ENCODE assay signal across 8 cellular contexts in the genomic region with DNA sequence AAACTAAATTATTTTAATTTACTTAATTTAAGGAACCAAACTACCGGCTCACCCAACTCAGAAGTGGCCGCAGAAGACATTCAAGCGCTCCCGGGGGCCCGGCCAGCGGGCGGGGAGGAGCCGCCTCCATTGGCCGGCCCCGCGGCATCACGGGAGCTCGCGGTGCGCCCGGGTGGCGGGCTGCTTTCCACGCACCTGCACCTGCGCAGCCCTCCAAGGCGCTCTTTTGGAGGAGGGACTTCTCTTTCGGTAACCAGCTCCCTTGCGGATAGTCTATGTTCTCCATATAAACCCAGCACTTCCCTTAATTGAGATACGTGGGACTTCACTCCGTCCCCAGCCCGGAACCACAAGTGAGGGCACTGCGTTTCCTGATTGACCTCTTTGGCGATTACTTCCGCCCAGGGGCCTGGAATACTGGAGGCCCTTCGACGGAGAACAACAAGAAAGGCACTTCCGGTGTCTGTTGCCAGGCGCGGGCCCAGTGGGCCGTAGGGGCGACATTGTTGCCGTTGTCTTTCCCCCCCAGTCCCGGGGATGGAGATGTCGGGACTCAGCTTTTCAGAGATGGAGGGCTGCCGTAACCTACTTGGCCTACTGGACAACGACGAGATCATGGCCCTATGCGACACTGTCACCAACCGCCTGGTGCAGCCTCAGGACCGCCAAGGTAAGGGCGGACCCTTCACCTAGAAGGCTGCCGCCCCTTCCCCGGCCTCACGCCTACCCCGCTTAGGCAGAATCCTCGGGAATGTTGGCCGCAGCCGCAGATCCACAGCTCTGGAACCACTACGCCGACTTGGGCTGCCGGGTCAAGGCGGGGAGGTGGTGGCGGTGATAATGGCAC. TPM values are rescaled to one million over a fixed set of nuclear protein-coding genes. Genes with fewer than 3 reads are reported as not detected.
DNase-seq lines count a peak whose midpoint lies in the region; ATAC-seq and TF ChIP-seq lines count a peak whose summit lies in the region.

A gene (plus strand): TSS at position 444 of the 847 bp plus-strand sequence. CDS start 94 bp downstream, at position 538.

- H3K4me1 ChIP-seq in adrenal gland (replicated peaks in 1 of 2) = peaks cover 15 to 34% of the 10 kb centered on the region in 2 donors
- H3K4me1 ChIP-seq in heart right ventricle = peaks cover 0 to 44% (median 24%) of the 10 kb centered on the region in 9 donors

- H3K9me3 ChIP-seq in adrenal gland (replicated peaks in 1 of 3) = no peaks in the 10 kb centered on the region
- no peaks in the 10 kb centered on the region for H3K9me3 ChIP-seq in heart right ventricle

- POLR2A ChIA-PET in T-cell (lab: Charles Lee) = interaction anchor here (0.6 to 1.1 kb wide), 6 partner anchors 90 to 116 kb away, joined by 3 to 9 read pairs (median 4); a partner anchor contains a TSS

- CTCF ChIA-PET in T-cell (lab: Charles Lee) = interaction anchor here (0.6 to 2.0 kb wide), 10 partner anchors 30 to 799 kb away, joined by 3 to 13 read pairs (median 4); a partner anchor contains a TSS

- H3K27ac ChIP-seq in adrenal gland = peak within 1 kb of the TSS; percentile 81 to 97 (median 96)
- H3K27ac ChIP-seq in heart right ventricle = peak within 1 kb of the TSS; percentile 52 to 96 (median 93)

- peak within 1 kb of the TSS; percentile 99 for H3K27ac Mint-ChIP-seq in T-cell
- H3K27ac Mint-ChIP-seq in type B pancreatic cell = peak within 1 kb of the TSS; percentile 99

- ATAC-seq in HG02840 (IDR thresholded peaks at IDR 0.05; ENCODE audit: low FRiP score, unreplicated experiment) (peak; percentile 78), T-cell (replicated peaks in 1 of 4) (peak; percentile 94 to 97 (median 96)), heart right ventricle (peak; percentile 95 to 99 (median 98))

- intact Hi-C loops in adrenal gland (cut with DNase I) = no loop called here
- intact Hi-C loops in heart right ventricle (cut with DNase I) = loop anchor here in 4 of 10 donors (2.0 to 10.0 kb wide), 4 partner anchors 85 to 95 kb away; a partner anchor contains a TSS
- intact Hi-C loops in posterior cingulate gyrus (cut with DNase I) = loop anchor here (5.0 kb wide), 1 partner anchor 92 kb away; a partner anchor contains a TSS

- TF ChIP-seq POLR2A in adrenal gland (IDR thresholded peaks at IDR 0.05) = peak; percentile 16 to 49

- WGBS in adrenal gland, 4 donors = 0 to 1% (median 1%) methylated on average over 32 to 57 of the region's 57 CpGs
- WGBS in heart right ventricle, 2 donors = 0% methylated on average over 57 of the region's 57 CpGs

- in situ Hi-C loops in GM13976 (cut with MboI; ENCODE audit: low sequenced_read_pairs, unreplicated experiment) = no loop called here

- H3K27me3 Mint-ChIP-seq in T-cell = no peaks in the 10 kb centered on the region
- no peaks in the 10 kb centered on the region for H3K27me3 Mint-ChIP-seq in type B pancreatic cell

- H3K4me3 ChIP-seq in adrenal gland = peak within 1 kb of the TSS; percentile 18 to 98 (median 70)
- peak within 1 kb of the TSS; percentile 64 to 89 (median 82) for H3K4me3 ChIP-seq in heart right ventricle

- peak; percentile 87 for DNase-seq in GM13976 (ENCODE audit: low spot score)
- DNase-seq in NCI-H1436 (lab: John Stamatoyannopoulos, UW) = peak; percentile 63
- DNase-seq in T-cell = peak; percentile 64 to 85 (median 76)
- DNase-seq in adrenal gland = peak; percentile 83 to 95 (median 92)
- peak; percentile 85 to 88 for DNase-seq in heart right ventricle
- DNase-seq in posterior cingulate gyrus = peak; percentile 84 to 98 (median 89)
- peak; percentile 86 for DNase-seq in type B pancreatic cell (ENCODE audit: extremely low spot score, unreplicated experiment)

- H3K36me3 ChIP-seq in adrenal gland (replicated peaks in 1 of 2) (peaks cover 0 to 17% of the 10 kb centered on the region in 2 donors), heart right ventricle (peaks cover 0 to 19% (median 16%) of the 10 kb centered on the region in 9 donors)

- H3K4me1 Mint-ChIP-seq in T-cell = peaks cover 37 to 46% (median 45%) of the 10 kb centered on the region in 3 donors
- peaks cover 23% of the 10 kb centered on the region for H3K4me1 Mint-ChIP-seq in type B pancreatic cell (ENCODE audit: unreplicated experiment)

- H3K9me3 Mint-ChIP-seq in T-cell = no peaks in the 10 kb centered on the region
- no peaks in the 10 kb centered on the region for H3K9me3 Mint-ChIP-seq in type B pancreatic cell

- TF ChIP-seq CTCF in GM13976 (IDR thresholded peaks at IDR 0.05; ENCODE audit: borderline replicate concordance, control extremely low read depth, extremely low read depth, insufficient read depth, missing control alignments) = no peak
- TF ChIP-seq CTCF in adrenal gland (IDR thresholded peaks at IDR 0.05) = peak in 2 of 6 experiments; percentile 11 to 31
- no peak for TF ChIP-seq CTCF in heart right ventricle (IDR thresholded peaks at IDR 0.05)
- TF ChIP-seq CTCF in type B pancreatic cell (conservative IDR thresholded peaks at IDR 0.05) = no peak

- H3K4me3 Mint-ChIP-seq in T-cell = peak within 1 kb of the TSS; percentile 95 to 97 (median 96)
- peak within 1 kb of the TSS; percentile 99 for H3K4me3 Mint-ChIP-seq in type B pancreatic cell

- H3K36me3 Mint-ChIP-seq in T-cell (peaks cover 13% of the 10 kb centered on the region), type B pancreatic cell (peaks cover 9% of the 10 kb centered on the region)

- no peaks in the 10 kb centered on the region for H3K27me3 ChIP-seq in adrenal gland
- H3K27me3 ChIP-seq in heart right ventricle = no peaks in the 10 kb centered on the region

RNA-seq across cellular contexts. Expression of the gene that starts here (rescaled TPM):
- total RNA-seq in T-cell (10 to 100 TPM; 26.0 to 39.3 (median 26.8) TPM), adrenal gland (10 to 100 TPM in 7 of 8 donors, 1 to 10 TPM in 1; 7.7 to 25.4 (median 19.9) TPM), heart right ventricle (10 to 100 TPM; 10.6 to 18.2 (median 13.5) TPM), type B pancreatic cell (ENCODE audit: low replicate concordance) (27.2 and 31.1 TPM in 2 replicates)
- polyA plus RNA-seq in adrenal gland (10 to 100 TPM in 1 of 3 donors, 1 to 10 TPM in 2; 4.3 to 26.1 (median 6.3) TPM), heart right ventricle (1 to 10 TPM; 4.5 to 4.8 TPM)

Comparison
In these comparisons a context has a peak if more than half of its experiments do, and no peak if none do; other contexts are left out.
1. Peak in every context shown above with its lines: DNase-seq, ATAC-seq, H3K4me3 ChIP-seq and H3K27ac ChIP-seq.